Comparison of ENCODE assay signal across 1 cellular context in genomic region chr19:4635763-4636135, GRCh38.
TF ChIP-seq lines count a peak whose summit lies in the region.

No MANE protein-coding gene starts in this region.

TF ChIP-seq in SK-N-SH treated with all-trans-retinoic acid at 6 μM for 48 hours, 23 proteins besides CTCF, POLR2A, EP300 and RAD21 (continued from another document):
- no peak for TF ChIP-seq ZNF565 (CRISPR knock-in tag; conservative IDR thresholded peaks at IDR 0.05; ENCODE audit: low read depth)
- TF ChIP-seq ZFP3 (CRISPR knock-in tag; IDR thresholded peaks at IDR 0.05) = no peak
- no peak for TF ChIP-seq TOX (CRISPR knock-in tag; IDR thresholded peaks at IDR 0.05; ENCODE audit: borderline replicate concordance)
- TF ChIP-seq ZC3H10 (CRISPR knock-in tag; IDR thresholded peaks at IDR 0.05) = no peak
- no peak for TF ChIP-seq CSDC2 (CRISPR knock-in tag; IDR thresholded peaks at IDR 0.05)
